Comparison of ENCODE assay signal across 11 cellular contexts in genomic region chr4:158535130-158535614, GRCh38. TPM values are rescaled to one million over a fixed set of nuclear protein-coding genes. Genes with fewer than 3 reads are reported as not detected.
DNase-seq lines count a peak whose midpoint lies in the region; ATAC-seq and TF ChIP-seq lines count a peak whose summit lies in the region.
"Had no signal": no experiment of that assay in that cellular context is flagged by ENCODE, and none has a peak within 500 bp of the region (broad histone marks: within the 10 kb centered on the region; RNA-seq: fewer than 3 reads in every experiment).

No MANE protein-coding gene starts in this region.

- no peak overlapping the region for H3K4me3 ChIP-seq in astrocyte of the cerebellum (ENCODE audit: low read depth, low read length)
- no peak overlapping the region for H3K4me3 ChIP-seq in upper lobe of right lung
- no peak overlapping the region for H3K4me3 ChIP-seq in stomach
- H3K4me3 ChIP-seq: body of pancreas had no signal

- TF ChIP-seq CTCF in astrocyte of the cerebellum (IDR thresholded peaks at IDR 0.05; ENCODE audit: low read depth, low read length, missing control alignments) (no peak), upper lobe of right lung (IDR thresholded peaks at IDR 0.05) (no peak), stomach (IDR thresholded peaks at IDR 0.05) (no peak)

- WGBS in stomach, 5 donors, result 75 to 85% (median 80%) methylated on average over 4 of the region's 4 CpGs

- H3K9me3 ChIP-seq in upper lobe of right lung, result no peaks in the 10 kb centered on the region
- H3K9me3 ChIP-seq in stomach, result no peaks in the 10 kb centered on the region
- H3K9me3 ChIP-seq: body of pancreas had no signal

- ATAC-seq in upper lobe of right lung, result peak; percentile 28
- ATAC-seq: body of pancreas had no signal

- TF ChIP-seq EP300 in stomach (IDR thresholded peaks at IDR 0.05), result no peak

- intact Hi-C loops in upper lobe of right lung (cut with DNase I) (no loop called here), stomach (cut with DNase I; ENCODE audit: low total_unique reads) (no loop called here)

- H3K27me3 ChIP-seq in upper lobe of right lung, result no peaks in the 10 kb centered on the region
- H3K27me3 ChIP-seq in stomach, result no peaks in the 10 kb centered on the region
- H3K27me3 ChIP-seq: body of pancreas had no signal

- in situ Hi-C loops in astrocyte of the cerebellum (cut with HindIII; ENCODE audit: low sequenced_read_pairs), result no loop called here

- TF ChIP-seq POLR2A in stomach (IDR thresholded peaks at IDR 0.05), result no peak

- no peaks in the 10 kb centered on the region for H3K36me3 ChIP-seq in upper lobe of right lung
- H3K36me3 ChIP-seq in stomach, result no peaks in the 10 kb centered on the region

- no peak overlapping the region for H3K27ac ChIP-seq in upper lobe of right lung
- no peak overlapping the region for H3K27ac ChIP-seq in stomach
- H3K27ac ChIP-seq: body of pancreas had no signal

- peak; percentile 1 to 7 for DNase-seq in stimulated activated CD4-positive, alpha-beta T cell treated with anti-CD3 and anti-CD28 coated beads, Interleukin-15, amount 100 ng/mL, for 48 hours (ENCODE audit: low read depth in 2 of 2)
- no peak for DNase-seq in stimulated activated CD4-positive, alpha-beta T cell treated with anti-CD3 and anti-CD28 coated beads, Interleukin-4, amount 100 ng/mL, for 1 hour
- peak; percentile 14 for DNase-seq in HK-2 (ENCODE audit: unreplicated experiment)
- peak; percentile 22 for DNase-seq in astrocyte of the cerebellum (ENCODE audit: low read depth)
- no peak for DNase-seq in upper lobe of right lung
- DNase-seq in COLO668 (lab: John Stamatoyannopoulos, UW; ENCODE audit: unreplicated experiment), result no peak
- no peak for DNase-seq in stomach
- DNase-seq in AML-193 (lab: John Stamatoyannopoulos, UW), result no peak
- DNase-seq: NCI-H2081 treated with DMSO at 0.1 percent for 48 hours had no signal

- H3K4me1 ChIP-seq in upper lobe of right lung (no peaks in the 10 kb centered on the region), stomach (no peaks in the 10 kb centered on the region)
- H3K4me1 ChIP-seq: body of pancreas had no signal

RNA-seq across cellular contexts. Expression of gene RXFP1, which starts 13.5 kb away (rescaled TPM):
- total RNA-seq in upper lobe of right lung (7.9 TPM), stomach (1 to 10 TPM in 1 of 5 donors, not detected in 4; 1.3 TPM)
- polyA plus RNA-seq in stomach, result under 1 TPM in 1 of 3 donors, not detected in 2; 0.15 TPM
- total RNA-seq: body of pancreas, pulmonary artery endothelial cell had no signal

Comparison
In these comparisons a context has a peak if more than half of its experiments do, and no peak if none do; other contexts are left out.
1. DNase-seq: peak in stimulated activated CD4-positive, alpha-beta T cell treated with anti-CD3 and anti-CD28 coated beads, Interleukin-15, amount 100 ng/mL, for 48 hours (2 of 2), HK-2 (single experiment) and astrocyte of the cerebellum (single experiment); none in stimulated activated CD4-positive, alpha-beta T cell treated with anti-CD3 and anti-CD28 coated beads, Interleukin-4, amount 100 ng/mL, for 1 hour (single experiment), upper lobe of right lung (single experiment), COLO668 (single experiment), stomach (single experiment) and AML-193 (0 of 2).